1 cellular context compared by ENCODE assay signal in the genomic region with DNA sequence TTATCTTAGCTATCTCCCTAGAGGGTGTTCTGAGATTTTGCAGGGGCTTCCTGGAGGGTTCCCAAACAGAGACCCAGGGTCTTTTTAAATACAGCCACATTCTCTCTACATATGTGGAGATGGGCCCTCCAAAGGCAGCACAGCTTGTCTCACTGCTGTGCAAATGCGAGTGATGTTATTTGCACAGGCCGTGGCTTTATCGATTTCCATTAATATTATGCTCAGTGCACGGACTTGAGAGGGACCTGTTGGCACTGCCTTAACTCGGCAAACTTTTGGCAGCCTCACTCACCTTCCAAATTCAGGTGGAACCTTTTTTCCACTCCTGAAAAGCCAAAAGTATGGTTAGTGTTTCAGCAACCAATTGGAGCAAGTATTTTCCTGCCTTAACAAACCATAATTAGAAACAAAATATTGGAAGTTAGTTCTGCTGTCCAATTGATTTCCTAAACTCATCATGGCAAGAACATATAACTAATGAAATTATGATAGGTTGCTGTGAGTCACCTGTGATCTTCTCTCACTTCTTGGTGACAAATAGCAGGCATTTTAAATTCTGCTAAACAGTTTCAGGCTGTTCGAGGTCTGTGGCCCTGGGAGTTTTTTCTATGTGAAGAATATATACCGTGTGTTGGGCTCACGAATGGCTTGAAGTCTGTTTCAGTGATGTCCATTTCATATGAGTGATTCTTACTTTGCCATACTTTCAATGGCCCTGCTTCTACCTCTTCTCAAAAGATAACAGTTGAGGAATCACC.
TF ChIP-seq lines count a peak whose summit lies in the region.

No MANE protein-coding gene starts in this region.

TF ChIP-seq in WTC11, 78 proteins besides CTCF, POLR2A, EP300 and RAD21 (continued from another document):
- TF ChIP-seq HMGXB4 (CRISPR knock-in tag; IDR thresholded peaks at IDR 0.05) (no peak), NFE2L1 (CRISPR knock-in tag; IDR thresholded peaks at IDR 0.05) (no peak), RELA (CRISPR knock-in tag; IDR thresholded peaks at IDR 0.05; ENCODE audit: borderline replicate concordance) (no peak), ZNF219 (CRISPR knock-in tag; IDR thresholded peaks at IDR 0.05; ENCODE audit: borderline replicate concordance) (no peak), FOXK1 (CRISPR knock-in tag; IDR thresholded peaks at IDR 0.05) (no peak), RORB (CRISPR knock-in tag; IDR thresholded peaks at IDR 0.05) (no peak), KAT7 (CRISPR knock-in tag; IDR thresholded peaks at IDR 0.05; ENCODE audit: borderline replicate concordance) (no peak), NFYB (CRISPR knock-in tag; conservative IDR thresholded peaks at IDR 0.05; ENCODE audit: low read depth) (no peak)
- TF ChIP-seq, protein P1, sequence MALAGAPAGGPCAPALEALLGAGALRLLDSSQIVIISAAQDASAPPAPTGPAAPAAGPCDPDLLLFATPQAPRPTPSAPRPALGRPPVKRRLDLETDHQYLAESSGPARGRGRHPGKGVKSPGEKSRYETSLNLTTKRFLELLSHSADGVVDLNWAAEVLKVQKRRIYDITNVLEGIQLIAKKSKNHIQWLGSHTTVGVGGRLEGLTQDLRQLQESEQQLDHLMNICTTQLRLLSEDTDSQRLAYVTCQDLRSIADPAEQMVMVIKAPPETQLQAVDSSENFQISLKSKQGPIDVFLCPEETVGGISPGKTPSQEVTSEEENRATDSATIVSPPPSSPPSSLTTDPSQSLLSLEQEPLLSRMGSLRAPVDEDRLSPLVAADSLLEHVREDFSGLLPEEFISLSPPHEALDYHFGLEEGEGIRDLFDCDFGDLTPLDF (CRISPR knock-in tag; IDR thresholded peaks at IDR 0.05) = no peak
